8 cellular contexts compared by ENCODE assay signal in genomic region chr20:5002077-5002413, GRCh38. TPM values are rescaled to one million over a fixed set of nuclear protein-coding genes. Genes with fewer than 3 reads are reported as not detected.
DNase-seq lines count a peak whose midpoint lies in the region; ATAC-seq and TF ChIP-seq lines count a peak whose summit lies in the region.

No MANE protein-coding gene starts in this region.

- peak overlapping the region; percentile 94 for H2AFZ ChIP-seq in GM23338

- H3K4me1 ChIP-seq in GM23338 (ENCODE audit: insufficient read depth) (peaks cover 6% of the 10 kb centered on the region; the same call in 1 of the 2 replicates), esophagus muscularis mucosa (peaks cover 13 to 32% (median 24%) of the 10 kb centered on the region in 4 donors)

- TF ChIP-seq EP300 in esophagus muscularis mucosa (IDR thresholded peaks at IDR 0.05) = no peak

- no peaks in the 10 kb centered on the region for H3K9me2 ChIP-seq in GM23338 (ENCODE audit: insufficient read depth)

- H3K27ac Mint-ChIP-seq in GM23338 = no peak overlapping the region

- H3K36me3 Mint-ChIP-seq in GM23338 (ENCODE audit: low read depth) = no peaks in the 10 kb centered on the region

- no peaks in the 10 kb centered on the region; the same call in 1 of the 3 replicates for H3K9me3 Mint-ChIP-seq in GM23338

- WGBS in esophagus muscularis mucosa = 31% methylated on average over 5 of the region's 5 CpGs

- peaks cover 7% of the 10 kb centered on the region; the same call in 1 of the 2 replicates for H4K20me1 ChIP-seq in GM23338 (replicated peaks; ENCODE audit: insufficient read depth)

- intact Hi-C loops in esophagus muscularis mucosa (cut with DNase I) (no loop called here), posterior vena cava (cut with DNase I) (loop anchor here in 1 of 2 donors (10.0 kb wide), 1 partner anchor 93 kb away; no protein-coding TSS in a partner anchor)

- H3K9me3 ChIP-seq in esophagus muscularis mucosa = no peaks in the 10 kb centered on the region

- peak overlapping the region; percentile 99 for H3K4me2 ChIP-seq in GM23338

- DNase-seq in GM23338 (ENCODE audit: low spot score) (peak; percentile 84), RWPE1 (ENCODE audit: low spot score) (no peak), esophagus muscularis mucosa (ENCODE audit: extremely low spot score) (no peak), posterior vena cava (ENCODE audit: low spot score) (peak; percentile 77), NCI-H1105 (lab: John Stamatoyannopoulos, UW) (no peak), NCI-H226 (no peak)
- no peak for DNase-seq in activated CD8-positive, alpha-beta memory T cell treated with anti-CD3 and anti-CD28 coated beads for 24 hours

- peak overlapping the region; percentile 82 for H3K4me3 Mint-ChIP-seq in GM23338

- POLR2A ChIA-PET in RWPE1 (lab: Yijun Ruan, JAX; ENCODE audit: low non-redundant PET) = no interaction called here

- no peak for TF ChIP-seq CTCF in GM23338 (conservative IDR thresholded peaks at IDR 0.05; ENCODE audit: low read depth in 2 of 2)
- no peak for TF ChIP-seq CTCF in RWPE1 (conservative IDR thresholded peaks at IDR 0.05; ENCODE audit: low read depth)
- TF ChIP-seq CTCF in esophagus muscularis mucosa (IDR thresholded peaks at IDR 0.05) = no peak

- peak overlapping the region; percentile 88 for H3K4me3 ChIP-seq in GM23338
- H3K4me3 ChIP-seq in esophagus muscularis mucosa = peak overlapping the region; percentile 84 to 93 (median 90)

- no peak overlapping the region for H3K27ac ChIP-seq in GM23338 (ENCODE audit: low read depth)
- H3K27ac ChIP-seq in RWPE1 = peak overlapping the region; percentile 49
- no peak overlapping the region for H3K27ac ChIP-seq in esophagus muscularis mucosa (replicated peaks in 1 of 4)

- H3K27me3 Mint-ChIP-seq in GM23338 (ENCODE audit: insufficient read depth, low read depth, poor library complexity) = peaks cover 11% of the 10 kb centered on the region

- no peak for TF ChIP-seq POLR2A in esophagus muscularis mucosa (IDR thresholded peaks at IDR 0.05; ENCODE audit: low read depth)

- peaks cover 20% of the 10 kb centered on the region for H3K4me1 Mint-ChIP-seq in GM23338

- H3K36me3 ChIP-seq in GM23338 (ENCODE audit: insufficient read depth) (no peaks in the 10 kb centered on the region), esophagus muscularis mucosa (no peaks in the 10 kb centered on the region)

- CTCF ChIA-PET in RWPE1 (lab: Yijun Ruan, JAX) = no interaction called here

- H3K79me2 ChIP-seq in GM23338 (replicated peaks; ENCODE audit: insufficient read depth) = peaks cover 33% of the 10 kb centered on the region

- H3F3A ChIP-seq in GM23338 (replicated peaks; ENCODE audit: low read depth) = peaks cover 8% of the 10 kb centered on the region; the same call in 1 of the 2 replicates

- ATAC-seq in GM23338 = peak; percentile 83
- no peak for ATAC-seq in GM21528 (IDR thresholded peaks at IDR 0.05; ENCODE audit: low FRiP score, unreplicated experiment)

- H3K27me3 ChIP-seq in GM23338 (ENCODE audit: insufficient read depth) (peaks cover 10% of the 10 kb centered on the region), esophagus muscularis mucosa (no peaks in the 10 kb centered on the region)

TF ChIP-seq in GM23338, 12 proteins besides CTCF, POLR2A, EP300 and RAD21 (continues in another document):
- no peak for TF ChIP-seq EZH2phosphoT487 (IDR thresholded peaks at IDR 0.05; ENCODE audit: unreplicated experiment)
- no peak for TF ChIP-seq CREB1 (CRISPR knock-in tag; IDR thresholded peaks at IDR 0.05; ENCODE audit: low read depth)
- TF ChIP-seq JUNB (IDR thresholded peaks at IDR 0.05; ENCODE audit: unreplicated experiment) = no peak
- no peak for TF ChIP-seq ZNF114 (CRISPR knock-in tag; IDR thresholded peaks at IDR 0.05)
- TF ChIP-seq POLR2AphosphoS5 (IDR thresholded peaks at IDR 0.05; ENCODE audit: low read depth) = no peak
- TF ChIP-seq, protein P1, sequence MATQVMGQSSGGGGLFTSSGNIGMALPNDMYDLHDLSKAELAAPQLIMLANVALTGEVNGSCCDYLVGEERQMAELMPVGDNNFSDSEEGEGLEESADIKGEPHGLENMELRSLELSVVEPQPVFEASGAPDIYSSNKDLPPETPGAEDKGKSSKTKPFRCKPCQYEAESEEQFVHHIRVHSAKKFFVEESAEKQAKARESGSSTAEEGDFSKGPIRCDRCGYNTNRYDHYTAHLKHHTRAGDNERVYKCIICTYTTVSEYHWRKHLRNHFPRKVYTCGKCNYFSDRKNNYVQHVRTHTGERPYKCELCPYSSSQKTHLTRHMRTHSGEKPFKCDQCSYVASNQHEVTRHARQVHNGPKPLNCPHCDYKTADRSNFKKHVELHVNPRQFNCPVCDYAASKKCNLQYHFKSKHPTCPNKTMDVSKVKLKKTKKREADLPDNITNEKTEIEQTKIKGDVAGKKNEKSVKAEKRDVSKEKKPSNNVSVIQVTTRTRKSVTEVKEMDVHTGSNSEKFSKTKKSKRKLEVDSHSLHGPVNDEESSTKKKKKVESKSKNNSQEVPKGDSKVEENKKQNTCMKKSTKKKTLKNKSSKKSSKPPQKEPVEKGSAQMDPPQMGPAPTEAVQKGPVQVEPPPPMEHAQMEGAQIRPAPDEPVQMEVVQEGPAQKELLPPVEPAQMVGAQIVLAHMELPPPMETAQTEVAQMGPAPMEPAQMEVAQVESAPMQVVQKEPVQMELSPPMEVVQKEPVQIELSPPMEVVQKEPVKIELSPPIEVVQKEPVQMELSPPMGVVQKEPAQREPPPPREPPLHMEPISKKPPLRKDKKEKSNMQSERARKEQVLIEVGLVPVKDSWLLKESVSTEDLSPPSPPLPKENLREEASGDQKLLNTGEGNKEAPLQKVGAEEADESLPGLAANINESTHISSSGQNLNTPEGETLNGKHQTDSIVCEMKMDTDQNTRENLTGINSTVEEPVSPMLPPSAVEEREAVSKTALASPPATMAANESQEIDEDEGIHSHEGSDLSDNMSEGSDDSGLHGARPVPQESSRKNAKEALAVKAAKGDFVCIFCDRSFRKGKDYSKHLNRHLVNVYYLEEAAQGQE (IDR thresholded peaks at IDR 0.05; ENCODE audit: unreplicated experiment) = no peak
- no peak for TF ChIP-seq ETS1 (IDR thresholded peaks at IDR 0.05)
- no peak for TF ChIP-seq NANOG (IDR thresholded peaks at IDR 0.05; ENCODE audit: borderline replicate concordance)
- TF ChIP-seq ZNF331 (CRISPR knock-in tag; IDR thresholded peaks at IDR 0.05; ENCODE audit: low read depth) = no peak
- TF ChIP-seq STAT1 (IDR thresholded peaks at IDR 0.05; ENCODE audit: unreplicated experiment) = no peak
- no peak for TF ChIP-seq EZH2 (IDR thresholded peaks at IDR 0.05; ENCODE audit: low read depth, unreplicated experiment)

RNA-seq across cellular contexts. Expression of gene SLC23A2, which starts 0.7 kb away (rescaled TPM):
- total RNA-seq in GM23338 (2014; rRNA removed; shearing (Covaris generic)) = 13.6 and 20.2 TPM in 2 replicates
- 3.8 and 4.4 TPM in 2 replicates for polyA plus RNA-seq in GM23338 (2016; fragmentation: Nextera tagmentation; extraction: Ambion mirVana)
- total RNA-seq in esophagus muscularis mucosa (10 to 100 TPM in 3 of 4 donors, 1 to 10 TPM in 1; 8.7 to 16.0 (median 12.2) TPM), posterior vena cava (10 to 100 TPM; 21.4 to 23.2 TPM)

Comparison
In these comparisons a context has a peak if more than half of its experiments do, and no peak if none do; other contexts are left out.
1. DNase-seq: peak in GM23338 (single experiment) and posterior vena cava (single experiment); none in RWPE1 (single experiment), esophagus muscularis mucosa (single experiment), NCI-H1105 (single experiment), NCI-H226 (single experiment) and activated CD8-positive, alpha-beta memory T cell treated with anti-CD3 and anti-CD28 coated beads for 24 hours (single experiment).